Comparison of ENCODE assay signal across 8 cellular contexts in genomic region chr4:82890602-82890912, GRCh38. TPM values are rescaled to one million over a fixed set of nuclear protein-coding genes. Genes with fewer than 3 reads are reported as not detected.
A peak's percentile ranks its signal among the peaks of the same experiment; 100 is the strongest.
DNase-seq lines count a peak whose midpoint lies in the region; TF ChIP-seq lines count a peak whose summit lies in the region.

No MANE protein-coding gene starts in this region.

- H3K9me2 ChIP-seq in OCI-LY1 (ENCODE audit: low read depth, low read length) = no peaks in the 10 kb centered on the region

- H3K36me3 ChIP-seq in OCI-LY1 (ENCODE audit: insufficient read depth, low read length) (peaks cover 30% of the 10 kb centered on the region), ovary (no peaks in the 10 kb centered on the region)

- TF ChIP-seq CTCF in OCI-LY1 (IDR thresholded peaks at IDR 0.05; ENCODE audit: low read length) (no peak), epithelial cell of esophagus (IDR thresholded peaks at IDR 0.05; ENCODE audit: insufficient read depth, low read depth, low read length, missing control alignments) (no peak), ovary (IDR thresholded peaks at IDR 0.05) (no peak)

- no peak for TF ChIP-seq POLR2A in ovary (IDR thresholded peaks at IDR 0.05)

- 0 out of 2 replicates have a peak, but pooled peaks cover 12% of the 10 kb centered on the region for H3F3A ChIP-seq in OCI-LY1 (ENCODE audit: insufficient read depth, low read length)

- peak overlapping the region; percentile 90 for H3K27ac ChIP-seq in OCI-LY1 (ENCODE audit: low read depth, low read length, poor library complexity, severe bottlenecking)
- peak overlapping the region; percentile 39 to 93 for H3K27ac ChIP-seq in ovary

- H3K4me2 ChIP-seq in OCI-LY1 (ENCODE audit: low read length) = peak overlapping the region; percentile 89

- DNase-seq in NCI-H2171 treated with DMSO at 0.1 percent for 48 hours (lab: John Stamatoyannopoulos, UW) (peak; percentile 56), NCI-H2171 (lab: John Stamatoyannopoulos, UW) (no peak), epithelial cell of esophagus (ENCODE audit: low read depth) (no peak), ovary (no peak), DMS53 treated with DMSO at 0.1 percent for 48 hours (lab: John Stamatoyannopoulos, UW; ENCODE audit: unreplicated experiment) (no peak), MV-4-11 (lab: John Stamatoyannopoulos, UW) (no peak), hepatic stellate cell (ENCODE audit: low spot score) (no peak)

- H3K27me3 ChIP-seq in OCI-LY1 (ENCODE audit: insufficient read depth, low read length) = no peaks in the 10 kb centered on the region
- no peaks in the 10 kb centered on the region for H3K27me3 ChIP-seq in ovary

- H3K4me1 ChIP-seq in OCI-LY1 (ENCODE audit: insufficient read depth, low read length, severe bottlenecking) (peaks cover 41% of the 10 kb centered on the region), ovary (ENCODE audit: insufficient read depth) (peaks cover 13% of the 10 kb centered on the region)

- WGBS in ovary, 3 donors = 0 to 1% (median 0%) methylated on average over 14 of the region's 14 CpGs

- H4K20me1 ChIP-seq in OCI-LY1 (ENCODE audit: insufficient read depth, low read length) = no peaks in the 10 kb centered on the region

- peak overlapping the region; percentile 15; the same call in 1 of the 2 replicates for H2AFZ ChIP-seq in OCI-LY1 (ENCODE audit: low read length)

- H3K9me3 ChIP-seq in OCI-LY1 (ENCODE audit: low read length) (no peaks in the 10 kb centered on the region), ovary (no peaks in the 10 kb centered on the region)

- no peak for TF ChIP-seq EP300 in ovary (IDR thresholded peaks at IDR 0.05)

- intact Hi-C loops in ovary (cut with DNase I) = loop anchor here in 3 of 4 donors (5.0 to 10.0 kb wide), 4 partner anchors 96 to 144 kb away; partner anchors contain the start of genes LIN54 (in 2 of the 3), COPS4 (in 1 of the 3) and SCD5 (in 1 of the 3)

- peak overlapping the region; percentile 89 for H3K4me3 ChIP-seq in OCI-LY1 (ENCODE audit: low read depth, low read length, poor library complexity, severe bottlenecking)
- H3K4me3 ChIP-seq in epithelial cell of esophagus (ENCODE audit: low read length) = peak overlapping the region; percentile 66
- peak overlapping the region; percentile 76 for H3K4me3 ChIP-seq in ovary

- peak overlapping the region; percentile 92 for H3K9ac ChIP-seq in OCI-LY1 (ENCODE audit: low read length)

- H3K79me2 ChIP-seq in OCI-LY1 (ENCODE audit: insufficient read depth, low read length) = peaks cover 45% of the 10 kb centered on the region

RNA-seq across cellular contexts. Expression of gene SEC31A, which starts 0.4 kb away (rescaled TPM):
- 100 to 1,000 TPM; 175 to 315 (median 287) TPM for total RNA-seq in ovary
- polyA plus RNA-seq in ovary = 100 to 1,000 TPM; 142 to 388 TPM

RNA-seq across cellular contexts. Expression of gene THAP9, which starts 10.0 kb away (rescaled TPM):
- total RNA-seq in ovary = 1 to 10 TPM; 3.7 to 9.0 (median 5.7) TPM
- 1 to 10 TPM; 2.8 to 4.0 TPM for polyA plus RNA-seq in ovary
